ENCODE assay signal across 1 cellular context in the genomic region with DNA sequence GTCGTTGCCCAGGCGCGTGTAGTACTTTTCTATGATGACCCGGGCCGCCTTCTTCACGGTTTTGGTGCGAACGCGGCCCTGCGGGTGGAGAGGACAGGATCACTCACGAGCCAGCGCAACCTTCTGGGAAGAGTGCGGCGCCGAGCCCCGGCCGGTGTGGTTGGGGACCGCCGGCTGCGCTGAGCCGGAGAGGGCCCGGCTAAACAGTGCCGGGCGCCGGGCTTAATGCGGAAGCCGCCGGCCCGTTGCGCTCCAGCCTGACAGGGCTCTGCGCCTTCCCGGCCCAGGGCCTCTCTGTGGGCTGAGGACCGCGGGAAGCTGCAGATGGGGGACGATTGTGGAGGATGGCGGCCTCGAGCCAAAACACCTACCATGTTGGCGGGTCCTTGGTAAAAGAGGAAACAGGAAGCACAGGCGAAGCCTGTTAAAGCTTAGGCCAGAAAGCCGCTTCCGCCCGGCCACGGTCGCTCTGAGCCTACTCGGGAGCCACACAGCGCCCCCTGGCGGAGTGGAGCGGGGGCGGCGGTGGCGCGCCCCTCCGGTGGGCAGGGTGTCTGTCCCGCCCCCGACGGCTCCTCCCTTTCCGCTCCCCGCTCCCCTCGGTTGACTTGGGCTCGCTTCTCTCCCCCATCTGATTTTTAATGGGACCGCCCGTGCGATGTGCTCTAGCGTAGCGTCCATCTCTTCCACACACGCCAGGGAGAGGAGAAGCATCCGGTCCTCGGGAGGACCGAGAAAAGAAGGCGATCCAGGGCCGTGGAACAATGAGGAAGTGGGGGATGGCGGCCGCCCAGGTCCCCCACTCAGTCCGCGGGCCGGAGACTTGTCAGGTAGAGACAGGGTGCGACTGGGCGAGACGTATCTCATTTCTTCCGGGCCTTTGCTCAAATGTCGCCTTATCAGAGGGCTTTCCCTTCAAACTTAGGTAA.
TF ChIP-seq lines count a peak whose summit lies in the region.

A gene (minus strand): TSS at position 403 of the 929 bp plus-strand sequence. CDS start 29 bp downstream, at position 374.

TF ChIP-seq in HepG2, 621 proteins besides CTCF, POLR2A, EP300 and RAD21 (continued from another document and continues in another):
- TF ChIP-seq, protein P1, sequence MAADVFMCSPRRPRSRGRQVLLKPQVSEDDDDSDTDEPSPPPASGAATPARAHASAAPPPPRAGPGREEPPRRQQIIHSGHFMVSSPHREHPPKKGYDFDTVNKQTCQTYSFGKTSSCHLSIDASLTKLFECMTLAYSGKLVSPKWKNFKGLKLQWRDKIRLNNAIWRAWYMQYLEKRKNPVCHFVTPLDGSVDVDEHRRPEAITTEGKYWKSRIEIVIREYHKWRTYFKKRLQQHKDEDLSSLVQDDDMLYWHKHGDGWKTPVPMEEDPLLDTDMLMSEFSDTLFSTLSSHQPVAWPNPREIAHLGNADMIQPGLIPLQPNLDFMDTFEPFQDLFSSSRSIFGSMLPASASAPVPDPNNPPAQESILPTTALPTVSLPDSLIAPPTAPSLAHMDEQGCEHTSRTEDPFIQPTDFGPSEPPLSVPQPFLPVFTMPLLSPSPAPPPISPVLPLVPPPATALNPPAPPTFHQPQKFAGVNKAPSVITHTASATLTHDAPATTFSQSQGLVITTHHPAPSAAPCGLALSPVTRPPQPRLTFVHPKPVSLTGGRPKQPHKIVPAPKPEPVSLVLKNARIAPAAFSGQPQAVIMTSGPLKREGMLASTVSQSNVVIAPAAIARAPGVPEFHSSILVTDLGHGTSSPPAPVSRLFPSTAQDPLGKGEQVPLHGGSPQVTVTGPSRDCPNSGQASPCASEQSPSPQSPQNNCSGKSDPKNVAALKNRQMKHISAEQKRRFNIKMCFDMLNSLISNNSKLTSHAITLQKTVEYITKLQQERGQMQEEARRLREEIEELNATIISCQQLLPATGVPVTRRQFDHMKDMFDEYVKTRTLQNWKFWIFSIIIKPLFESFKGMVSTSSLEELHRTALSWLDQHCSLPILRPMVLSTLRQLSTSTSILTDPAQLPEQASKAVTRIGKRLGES (CRISPR knock-in tag; IDR thresholded peaks at IDR 0.05; ENCODE audit: borderline replicate concordance), result peak; percentile 84; the same call in 1 of the 2 replicates
- no peak for TF ChIP-seq ZMYM3 (CRISPR knock-in tag; IDR thresholded peaks at IDR 0.05)
- no peak for TF ChIP-seq ONECUT2 (CRISPR knock-in tag; IDR thresholded peaks at IDR 0.05)
- TF ChIP-seq NR2F6 (IDR thresholded peaks at IDR 0.05), result no peak
- no peak for TF ChIP-seq NR2F6 (CRISPR knock-in tag; IDR thresholded peaks at IDR 0.05)
- TF ChIP-seq SOX5 (CRISPR knock-in tag; IDR thresholded peaks at IDR 0.05; ENCODE audit: borderline replicate concordance), result peak; percentile 62; the same call in 1 of the 2 replicates
- TF ChIP-seq ZNF589 (CRISPR knock-in tag; conservative IDR thresholded peaks at IDR 0.05), result peak; percentile 59
- TF ChIP-seq NAIF1 (CRISPR knock-in tag; IDR thresholded peaks at IDR 0.05; ENCODE audit: borderline replicate concordance), result peak; percentile 79
- TF ChIP-seq ERF (CRISPR knock-in tag; IDR thresholded peaks at IDR 0.05), result peak; percentile 94
- TF ChIP-seq SCMH1 (CRISPR knock-in tag; IDR thresholded peaks at IDR 0.05; ENCODE audit: borderline replicate concordance), result no peak
- peak; percentile 96 for TF ChIP-seq SALL2 (CRISPR knock-in tag; IDR thresholded peaks at IDR 0.05)
- TF ChIP-seq, protein P2, sequence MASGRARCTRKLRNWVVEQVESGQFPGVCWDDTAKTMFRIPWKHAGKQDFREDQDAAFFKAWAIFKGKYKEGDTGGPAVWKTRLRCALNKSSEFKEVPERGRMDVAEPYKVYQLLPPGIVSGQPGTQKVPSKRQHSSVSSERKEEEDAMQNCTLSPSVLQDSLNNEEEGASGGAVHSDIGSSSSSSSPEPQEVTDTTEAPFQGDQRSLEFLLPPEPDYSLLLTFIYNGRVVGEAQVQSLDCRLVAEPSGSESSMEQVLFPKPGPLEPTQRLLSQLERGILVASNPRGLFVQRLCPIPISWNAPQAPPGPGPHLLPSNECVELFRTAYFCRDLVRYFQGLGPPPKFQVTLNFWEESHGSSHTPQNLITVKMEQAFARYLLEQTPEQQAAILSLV (CRISPR knock-in tag; IDR thresholded peaks at IDR 0.05; ENCODE audit: borderline replicate concordance), result peak; percentile 73
- peak; percentile 72 for TF ChIP-seq ZNF350 (CRISPR knock-in tag; IDR thresholded peaks at IDR 0.05; ENCODE audit: borderline replicate concordance, low read depth)
- TF ChIP-seq RBM39 (IDR thresholded peaks at IDR 0.05; ENCODE audit: low read depth, low read length, poor library complexity, severe bottlenecking), result peak; percentile 99
- TF ChIP-seq, protein P3, sequence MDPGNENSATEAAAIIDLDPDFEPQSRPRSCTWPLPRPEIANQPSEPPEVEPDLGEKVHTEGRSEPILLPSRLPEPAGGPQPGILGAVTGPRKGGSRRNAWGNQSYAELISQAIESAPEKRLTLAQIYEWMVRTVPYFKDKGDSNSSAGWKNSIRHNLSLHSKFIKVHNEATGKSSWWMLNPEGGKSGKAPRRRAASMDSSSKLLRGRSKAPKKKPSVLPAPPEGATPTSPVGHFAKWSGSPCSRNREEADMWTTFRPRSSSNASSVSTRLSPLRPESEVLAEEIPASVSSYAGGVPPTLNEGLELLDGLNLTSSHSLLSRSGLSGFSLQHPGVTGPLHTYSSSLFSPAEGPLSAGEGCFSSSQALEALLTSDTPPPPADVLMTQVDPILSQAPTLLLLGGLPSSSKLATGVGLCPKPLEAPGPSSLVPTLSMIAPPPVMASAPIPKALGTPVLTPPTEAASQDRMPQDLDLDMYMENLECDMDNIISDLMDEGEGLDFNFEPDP (CRISPR knock-in tag; conservative IDR thresholded peaks at IDR 0.05), result no peak
- TF ChIP-seq, protein P4, sequence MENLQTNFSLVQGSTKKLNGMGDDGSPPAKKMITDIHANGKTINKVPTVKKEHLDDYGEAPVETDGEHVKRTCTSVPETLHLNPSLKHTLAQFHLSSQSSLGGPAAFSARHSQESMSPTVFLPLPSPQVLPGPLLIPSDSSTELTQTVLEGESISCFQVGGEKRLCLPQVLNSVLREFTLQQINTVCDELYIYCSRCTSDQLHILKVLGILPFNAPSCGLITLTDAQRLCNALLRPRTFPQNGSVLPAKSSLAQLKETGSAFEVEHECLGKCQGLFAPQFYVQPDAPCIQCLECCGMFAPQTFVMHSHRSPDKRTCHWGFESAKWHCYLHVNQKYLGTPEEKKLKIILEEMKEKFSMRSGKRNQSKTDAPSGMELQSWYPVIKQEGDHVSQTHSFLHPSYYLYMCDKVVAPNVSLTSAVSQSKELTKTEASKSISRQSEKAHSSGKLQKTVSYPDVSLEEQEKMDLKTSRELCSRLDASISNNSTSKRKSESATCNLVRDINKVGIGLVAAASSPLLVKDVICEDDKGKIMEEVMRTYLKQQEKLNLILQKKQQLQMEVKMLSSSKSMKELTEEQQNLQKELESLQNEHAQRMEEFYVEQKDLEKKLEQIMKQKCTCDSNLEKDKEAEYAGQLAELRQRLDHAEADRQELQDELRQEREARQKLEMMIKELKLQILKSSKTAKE (CRISPR knock-in tag; IDR thresholded peaks at IDR 0.05; ENCODE audit: borderline replicate concordance), result no peak; the same call in 1 of the 2 replicates
- peak; percentile 14; the same call in 1 of the 2 replicates for TF ChIP-seq TMF1 (CRISPR knock-in tag; IDR thresholded peaks at IDR 0.05; ENCODE audit: low read depth)
- no peak; the same call in 1 of the 2 replicates for TF ChIP-seq ZNF136 (CRISPR knock-in tag; IDR thresholded peaks at IDR 0.05; ENCODE audit: low read depth)
- TF ChIP-seq SIX4 (CRISPR knock-in tag; IDR thresholded peaks at IDR 0.05), result no peak
- no peak for TF ChIP-seq IKZF1 (IDR thresholded peaks at IDR 0.05)
- TF ChIP-seq MIER2 (CRISPR knock-in tag; IDR thresholded peaks at IDR 0.05), result peak; percentile 77
- TF ChIP-seq, protein P5, sequence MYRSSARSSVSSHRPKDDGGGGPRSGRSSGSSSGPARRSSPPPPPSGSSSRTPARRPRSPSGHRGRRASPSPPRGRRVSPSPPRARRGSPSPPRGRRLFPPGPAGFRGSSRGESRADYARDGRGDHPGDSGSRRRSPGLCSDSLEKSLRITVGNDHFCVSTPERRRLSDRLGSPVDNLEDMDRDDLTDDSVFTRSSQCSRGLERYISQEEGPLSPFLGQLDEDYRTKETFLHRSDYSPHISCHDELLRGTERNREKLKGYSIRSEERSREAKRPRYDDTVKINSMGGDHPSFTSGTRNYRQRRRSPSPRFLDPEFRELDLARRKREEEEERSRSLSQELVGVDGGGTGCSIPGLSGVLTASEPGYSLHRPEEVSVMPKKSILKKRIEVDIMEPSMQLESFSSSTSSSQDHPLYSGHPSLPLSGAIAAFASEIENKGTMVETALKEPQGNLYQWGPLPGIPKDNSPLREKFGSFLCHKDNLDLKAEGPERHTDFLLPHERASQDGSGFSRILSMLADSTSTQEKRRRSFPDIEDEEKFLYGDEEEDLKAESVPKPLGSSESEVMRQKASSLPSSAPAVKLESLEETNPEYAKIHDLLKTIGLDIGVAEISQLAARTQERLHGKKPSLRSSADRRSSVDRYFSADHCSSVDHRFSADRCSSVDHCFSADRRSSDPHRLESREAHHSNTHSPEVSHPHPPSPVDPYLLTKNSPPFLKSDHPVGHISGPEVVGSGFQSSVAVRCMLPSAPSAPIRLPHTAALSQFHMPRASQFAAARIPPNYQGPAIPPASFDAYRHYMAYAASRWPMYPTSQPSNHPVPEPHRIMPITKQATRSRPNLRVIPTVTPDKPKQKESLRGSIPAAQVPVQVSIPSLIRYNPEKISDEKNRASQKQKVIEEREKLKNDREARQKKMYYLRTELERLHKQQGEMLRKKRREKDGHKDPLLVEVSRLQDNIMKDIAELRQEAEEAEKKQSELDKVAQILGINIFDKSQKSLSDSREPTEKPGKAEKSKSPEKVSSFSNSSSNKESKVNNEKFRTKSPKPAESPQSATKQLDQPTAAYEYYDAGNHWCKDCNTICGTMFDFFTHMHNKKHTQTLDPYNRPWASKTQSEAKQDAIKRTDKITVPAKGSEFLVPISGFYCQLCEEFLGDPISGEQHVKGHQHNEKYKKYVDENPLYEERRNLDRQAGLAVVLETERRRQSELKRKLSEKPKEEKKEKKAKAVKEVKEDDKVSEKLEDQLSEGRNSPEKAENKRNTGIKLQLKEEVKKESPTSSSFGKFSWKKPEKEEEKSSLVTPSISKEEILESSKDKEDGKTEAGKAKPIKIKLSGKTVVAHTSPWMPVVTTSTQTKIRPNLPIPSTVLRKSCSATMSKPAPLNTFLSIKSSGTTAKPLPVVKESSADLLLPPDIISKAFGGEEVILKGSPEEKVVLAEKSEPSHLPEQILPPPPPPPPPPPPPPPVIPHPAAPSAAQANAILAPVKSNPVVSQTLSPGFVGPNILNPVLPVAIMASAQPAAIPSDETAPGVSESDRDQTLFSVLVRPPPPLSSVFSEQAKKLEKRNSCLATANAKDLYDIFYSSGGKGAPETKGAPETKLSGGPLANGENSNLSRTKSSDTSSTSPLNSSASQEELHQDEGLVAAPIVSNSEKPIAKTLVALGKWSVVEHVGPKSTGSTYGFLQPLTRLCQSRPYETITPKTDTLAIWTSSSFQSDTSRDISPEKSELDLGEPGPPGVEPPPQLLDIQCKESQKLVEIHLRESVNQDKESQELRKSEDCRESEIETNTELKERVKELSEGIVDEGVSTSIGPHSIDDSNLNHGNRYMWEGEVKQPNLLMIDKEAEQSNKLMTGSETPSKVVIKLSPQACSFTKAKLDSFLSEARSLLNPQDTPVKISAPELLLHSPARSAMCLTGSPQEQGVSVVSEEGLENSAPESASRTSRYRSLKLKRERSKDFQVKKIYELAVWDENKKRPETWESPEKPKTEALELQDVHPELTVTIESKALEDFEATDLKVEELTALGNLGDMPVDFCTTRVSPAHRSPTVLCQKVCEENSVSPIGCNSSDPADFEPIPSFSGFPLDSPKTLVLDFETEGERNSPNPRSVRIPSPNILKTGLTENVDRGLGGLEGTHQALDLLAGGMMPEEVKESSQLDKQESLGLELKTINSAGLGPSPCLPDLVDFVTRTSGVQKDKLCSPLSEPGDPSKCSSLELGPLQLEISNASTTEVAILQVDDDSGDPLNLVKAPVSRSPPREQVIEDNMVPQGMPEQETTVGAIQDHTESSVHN (CRISPR knock-in tag; IDR thresholded peaks at IDR 0.05), result no peak
- TF ChIP-seq, protein P6, sequence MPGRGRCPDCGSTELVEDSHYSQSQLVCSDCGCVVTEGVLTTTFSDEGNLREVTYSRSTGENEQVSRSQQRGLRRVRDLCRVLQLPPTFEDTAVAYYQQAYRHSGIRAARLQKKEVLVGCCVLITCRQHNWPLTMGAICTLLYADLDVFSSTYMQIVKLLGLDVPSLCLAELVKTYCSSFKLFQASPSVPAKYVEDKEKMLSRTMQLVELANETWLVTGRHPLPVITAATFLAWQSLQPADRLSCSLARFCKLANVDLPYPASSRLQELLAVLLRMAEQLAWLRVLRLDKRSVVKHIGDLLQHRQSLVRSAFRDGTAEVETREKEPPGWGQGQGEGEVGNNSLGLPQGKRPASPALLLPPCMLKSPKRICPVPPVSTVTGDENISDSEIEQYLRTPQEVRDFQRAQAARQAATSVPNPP (CRISPR knock-in tag; IDR thresholded peaks at IDR 0.05), result no peak; the same call in 1 of the 2 replicates
- TF ChIP-seq, protein P7, sequence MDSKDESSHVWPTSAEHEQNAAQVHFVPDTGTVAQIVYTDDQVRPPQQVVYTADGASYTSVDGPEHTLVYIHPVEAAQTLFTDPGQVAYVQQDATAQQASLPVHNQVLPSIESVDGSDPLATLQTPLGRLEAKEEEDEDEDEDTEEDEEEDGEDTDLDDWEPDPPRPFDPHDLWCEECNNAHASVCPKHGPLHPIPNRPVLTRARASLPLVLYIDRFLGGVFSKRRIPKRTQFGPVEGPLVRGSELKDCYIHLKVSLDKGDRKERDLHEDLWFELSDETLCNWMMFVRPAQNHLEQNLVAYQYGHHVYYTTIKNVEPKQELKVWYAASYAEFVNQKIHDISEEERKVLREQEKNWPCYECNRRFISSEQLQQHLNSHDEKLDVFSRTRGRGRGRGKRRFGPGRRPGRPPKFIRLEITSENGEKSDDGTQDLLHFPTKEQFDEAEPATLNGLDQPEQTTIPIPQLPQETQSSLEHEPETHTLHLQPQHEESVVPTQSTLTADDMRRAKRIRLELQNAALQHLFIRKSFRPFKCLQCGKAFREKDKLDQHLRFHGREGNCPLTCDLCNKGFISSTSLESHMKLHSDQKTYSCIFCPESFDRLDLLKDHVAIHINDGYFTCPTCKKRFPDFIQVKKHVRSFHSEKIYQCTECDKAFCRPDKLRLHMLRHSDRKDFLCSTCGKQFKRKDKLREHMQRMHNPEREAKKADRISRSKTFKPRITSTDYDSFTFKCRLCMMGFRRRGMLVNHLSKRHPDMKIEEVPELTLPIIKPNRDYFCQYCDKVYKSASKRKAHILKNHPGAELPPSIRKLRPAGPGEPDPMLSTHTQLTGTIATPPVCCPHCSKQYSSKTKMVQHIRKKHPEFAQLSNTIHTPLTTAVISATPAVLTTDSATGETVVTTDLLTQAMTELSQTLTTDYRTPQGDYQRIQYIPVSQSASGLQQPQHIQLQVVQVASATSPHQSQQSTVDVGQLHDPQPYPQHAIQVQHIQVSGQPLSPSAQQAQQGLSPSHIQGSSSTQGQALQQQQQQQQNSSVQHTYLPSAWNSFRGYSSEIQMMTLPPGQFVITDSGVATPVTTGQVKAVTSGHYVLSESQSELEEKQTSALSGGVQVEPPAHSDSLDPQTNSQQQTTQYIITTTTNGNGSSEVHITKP (CRISPR knock-in tag; IDR thresholded peaks at IDR 0.05; ENCODE audit: low read depth), result peak; percentile 99
- TF ChIP-seq PCBP1 (IDR thresholded peaks at IDR 0.05; ENCODE audit: borderline replicate concordance, low read depth, low read length), result no peak
- peak; percentile 88; the same call in 1 of the 2 replicates for TF ChIP-seq TP53 (CRISPR knock-in tag; conservative IDR thresholded peaks at IDR 0.05)
